ENCODE assay signal across 2 cellular contexts in genomic region chr3:191192270-191192669, GRCh38.
TF ChIP-seq lines count a peak whose summit lies in the region.

No MANE protein-coding gene starts in this region.

TF ChIP-seq in IMR-90, 13 proteins besides CTCF, POLR2A, EP300 and RAD21:
- TF ChIP-seq MAFK (IDR thresholded peaks at IDR 0.05; ENCODE audit: low read depth, low read length): peak; percentile 67

TF ChIP-seq in HepG2, 621 proteins besides CTCF, POLR2A, EP300 and RAD21:
- TF ChIP-seq MAFF (IDR thresholded peaks at IDR 0.05; ENCODE audit: low read depth, low read length) (peak; percentile 77), MAFK (conservative IDR thresholded peaks at IDR 0.05 in 1 of 2, IDR thresholded peaks at IDR 0.05 in 1 of 2; ENCODE audit: low read length in 2 of 2) (peak; percentile 72 to 82; a peak in 3 of 4 replicates)
